8 cellular contexts compared by ENCODE assay signal in genomic region chr9:129139233-129139992, GRCh38. TPM values are rescaled to one million over a fixed set of nuclear protein-coding genes. Genes with fewer than 3 reads are reported as not detected.
DNase-seq lines count a peak whose midpoint lies in the region; TF ChIP-seq lines count a peak whose summit lies in the region.

No MANE protein-coding gene starts in this region.

- peak overlapping the region; percentile 90 for H3K27ac ChIP-seq in CD4-positive, alpha-beta memory T cell (ENCODE audit: low read depth, low read length)
- H3K27ac ChIP-seq in GM23248 (peak overlapping the region; percentile 100), trophoblast cell (ENCODE audit: low read depth, low read length) (peak overlapping the region; percentile 98), transverse colon (peak overlapping the region; percentile 99 to 100 (median 100))

- H3K4me3 ChIP-seq in CD4-positive, alpha-beta memory T cell (ENCODE audit: low read length in 2 of 2): peak overlapping the region; percentile 78 to 82
- H3K4me3 ChIP-seq in GM23248: peak overlapping the region; percentile 69
- no peak overlapping the region for H3K4me3 ChIP-seq in trophoblast cell (ENCODE audit: low read depth, low read length)
- H3K4me3 ChIP-seq in transverse colon: peak overlapping the region; percentile 11 to 46 (median 25)

- H3K14ac ChIP-seq in trophoblast cell (ENCODE audit: low read length): peak overlapping the region; percentile 100

- H3K9me3 Mint-ChIP-seq in CD4-positive, alpha-beta memory T cell: no peaks in the 10 kb centered on the region

- H3K79me2 ChIP-seq in GM23248 (ENCODE audit: insufficient read depth): peaks cover 26% of the 10 kb centered on the region
- H3K79me2 ChIP-seq in trophoblast cell (ENCODE audit: control insufficient read depth, insufficient read depth, low read length, poor library complexity): peaks cover 24% of the 10 kb centered on the region

- peak overlapping the region; percentile 97 for H3K4me2 ChIP-seq in GM23248 (ENCODE audit: unreplicated experiment)
- H3K4me2 ChIP-seq in trophoblast cell (ENCODE audit: low read length): peak overlapping the region; percentile 49

- no peaks in the 10 kb centered on the region for H3K9me3 ChIP-seq in CD4-positive, alpha-beta memory T cell (ENCODE audit: control insufficient read depth in 1 of 2, low read length in 2 of 2)
- H3K9me3 ChIP-seq in GM23248 (ENCODE audit: low read depth) (no peaks in the 10 kb centered on the region), trophoblast cell (ENCODE audit: insufficient read depth, low read depth, low read length) (no peaks in the 10 kb centered on the region), transverse colon (no peaks in the 10 kb centered on the region)

- no peak for TF ChIP-seq EP300 in transverse colon (IDR thresholded peaks at IDR 0.05; ENCODE audit: low read depth)

- H3K36me3 ChIP-seq in CD4-positive, alpha-beta memory T cell (ENCODE audit: insufficient read depth, low read length): peaks cover 32% of the 10 kb centered on the region
- no peaks in the 10 kb centered on the region for H3K36me3 ChIP-seq in GM23248 (ENCODE audit: low read depth)
- peaks cover 36 to 44% of the 10 kb centered on the region in 2 experiments for H3K36me3 ChIP-seq in trophoblast cell (ENCODE audit: control insufficient read depth in 1 of 2, insufficient read depth in 2 of 2, low read length in 2 of 2)
- no peaks in the 10 kb centered on the region for H3K36me3 ChIP-seq in transverse colon

- TF ChIP-seq CTCF in transverse colon (IDR thresholded peaks at IDR 0.05): peak; percentile 89 to 99 (median 95)

- H3K9ac ChIP-seq in GM23248 (peak overlapping the region; percentile 91), trophoblast cell (ENCODE audit: low read length) (peak overlapping the region; percentile 72)

- H4K91ac ChIP-seq in trophoblast cell (ENCODE audit: low read depth, low read length): peak overlapping the region; percentile 100

- CTCF ChIA-PET in CD4-positive, alpha-beta memory T cell (lab: Charles Lee; ENCODE audit: partially characterized antibody): interaction anchor here (0.8 to 10.5 kb wide), 36 partner anchors 9 to 679 kb away, joined by 3 to 151 read pairs (median 4); partner anchors contain the start of genes C9orf50, DOLPP1, IER5L and NTMT1

- 0 to 1% methylated on average over 13 of the region's 13 CpGs for WGBS in GM23248 (ENCODE audit: low coverage in 1 of 2, low lambda C conversion rate in 2 of 2, missing lambda C conversion rate in 2 of 2), 2 experiments
- no CpG with 5 or more reads among the region's 13 CpGs for WGBS in trophoblast cell (ENCODE audit: extremely low coverage, insufficient coverage, insufficient read length)
- 0 to 4% methylated on average over 2 to 13 of the region's 13 CpGs for WGBS in transverse colon (ENCODE audit: low coverage in 1 of 2), 2 donors

- peak overlapping the region; percentile 98 for H4K12ac ChIP-seq in trophoblast cell (ENCODE audit: low read depth, low read length)

- H2BK5ac ChIP-seq in trophoblast cell (ENCODE audit: low read depth, low read length, poor library complexity): peak overlapping the region; percentile 100

- peak overlapping the region; percentile 90 to 99 (median 92) for H3K27ac Mint-ChIP-seq in CD4-positive, alpha-beta memory T cell

- peak overlapping the region; percentile 100 for H3K18ac ChIP-seq in trophoblast cell (ENCODE audit: low read length)

- no peak overlapping the region for H3K23ac ChIP-seq in trophoblast cell (ENCODE audit: low read length)

- in situ Hi-C loops in GM23248 (cut with MboI) (loop anchor here (10.0 kb wide), 1 partner anchor 645 kb away; no protein-coding TSS in a partner anchor), transverse colon (cut with MboI; ENCODE audit: low pct_ligation_motif_present in 1 of 4, low pct_unique_long_range_greater_than_20kb in 1 of 4, low sequenced_read_pairs in 3 of 4) (loop anchor here (5.0 to 25.0 kb wide), 5 partner anchors 473 to 648 kb away; no protein-coding TSS in a partner anchor)

- no peaks in the 10 kb centered on the region for H3K27me3 Mint-ChIP-seq in CD4-positive, alpha-beta memory T cell

- H3K9me2 ChIP-seq in GM23248 (ENCODE audit: insufficient read depth): no peaks in the 10 kb centered on the region

- peak; percentile 78 to 83 (median 80) for DNase-seq in CD4-positive, alpha-beta memory T cell
- DNase-seq in GM23248: peak; percentile 88
- peak; percentile 75 for DNase-seq in NCI-H1105 treated with DMSO at 0.1 percent for 48 hours (lab: John Stamatoyannopoulos, UW)
- DNase-seq in SKM-1 treated with dmso at 0.1 percent for 144 hours (lab: John Stamatoyannopoulos, UW; ENCODE audit: unreplicated experiment): peak; percentile 79
- peak; percentile 56 for DNase-seq in activated naive CD8-positive, alpha-beta T cell treated with anti-CD3 and anti-CD28 coated beads, Interleukin-2, amount 50 U/mL, for 16 hours (ENCODE audit: low read depth, low spot score)
- peak; percentile 87 for DNase-seq in cardiac septum (ENCODE audit: low spot score)
- DNase-seq in trophoblast cell: peak; percentile 81 to 93
- peak; percentile 85 for DNase-seq in transverse colon

- peaks cover 24% of the 10 kb centered on the region for H3F3A ChIP-seq in GM23248 (ENCODE audit: insufficient read depth)

- peaks cover 38% of the 10 kb centered on the region for H3K4me1 ChIP-seq in CD4-positive, alpha-beta memory T cell (ENCODE audit: insufficient read depth, low read length)
- H3K4me1 ChIP-seq in GM23248 (ENCODE audit: insufficient read depth) (peaks cover 55% of the 10 kb centered on the region), trophoblast cell (ENCODE audit: control insufficient read depth in 1 of 2, insufficient read depth in 2 of 2, low read length in 2 of 2) (peaks cover 43 to 48% of the 10 kb centered on the region in 2 experiments), transverse colon (peaks cover 37 to 65% (median 56%) of the 10 kb centered on the region in 4 donors)

- POLR2A ChIA-PET in CD4-positive, alpha-beta memory T cell (lab: Charles Lee; ENCODE audit: partially characterized antibody): interaction anchor here (0.6 to 6.0 kb wide), 18 partner anchors 8 to 653 kb away, joined by 3 to 85 read pairs (median 5); partner anchors contain the start of genes CRAT, DOLPP1, IER5L and NTMT1

- H3K4me1 Mint-ChIP-seq in CD4-positive, alpha-beta memory T cell: peaks cover 15 to 37% (median 29%) of the 10 kb centered on the region in 4 donors

- TF ChIP-seq POLR2A in transverse colon (IDR thresholded peaks at IDR 0.05): no peak

- peak overlapping the region; percentile 86 to 95 (median 90) for H3K4me3 Mint-ChIP-seq in CD4-positive, alpha-beta memory T cell

- no peaks in the 10 kb centered on the region for H3K27me3 ChIP-seq in CD4-positive, alpha-beta memory T cell (ENCODE audit: insufficient read depth, low read length)
- H3K27me3 ChIP-seq in GM23248 (replicated peaks; ENCODE audit: insufficient read depth) (no peaks in the 10 kb centered on the region), trophoblast cell (ENCODE audit: insufficient read depth, low read length) (no peaks in the 10 kb centered on the region), transverse colon (no peaks in the 10 kb centered on the region)

- H2AFZ ChIP-seq in GM23248 (peak overlapping the region; percentile 66), trophoblast cell (ENCODE audit: insufficient read depth, low read length, poor library complexity) (peak overlapping the region; percentile 97)

- H2AK5ac ChIP-seq in trophoblast cell (ENCODE audit: low read length): peak overlapping the region; percentile 100

- peaks cover 19 to 42% of the 10 kb centered on the region in 2 donors for H3K36me3 Mint-ChIP-seq in CD4-positive, alpha-beta memory T cell

- H3K79me1 ChIP-seq in trophoblast cell (ENCODE audit: low read length): peaks cover 44% of the 10 kb centered on the region

- H2BK12ac ChIP-seq in trophoblast cell (ENCODE audit: low read length): peak overlapping the region; percentile 100

- H4K20me1 ChIP-seq in GM23248 (ENCODE audit: insufficient read depth): no peaks in the 10 kb centered on the region

- peak overlapping the region; percentile 98 for H3K4ac ChIP-seq in trophoblast cell (ENCODE audit: low read depth, low read length)

- intact Hi-C loops in CD4-positive, alpha-beta memory T cell (cut with micrococcal nuclease): loop anchor here (1.0 to 2.0 kb wide), 7 partner anchors 8 to 644 kb away; partner anchors contain the start of genes CRAT and PTPA
- intact Hi-C loops in cardiac septum (cut with DNase I) (loop anchor here (1.0 kb wide), 1 partner anchor 471 kb away; no protein-coding TSS in a partner anchor), transverse colon (cut with DNase I; ENCODE audit: low total_unique reads) (loop anchor here (1.0 to 10.0 kb wide), 2 partner anchors 471 to 645 kb away; no protein-coding TSS in a partner anchor)

- peak overlapping the region; percentile 100 for H2BK120ac ChIP-seq in trophoblast cell (ENCODE audit: insufficient read depth, low read length, poor library complexity)

- peak overlapping the region; percentile 100 for H4K8ac ChIP-seq in trophoblast cell (ENCODE audit: low read depth, low read length)

RNA-seq across cellular contexts. Expression of gene PTPA, which starts 28.2 kb away (rescaled TPM):
- total RNA-seq in CD4-positive, alpha-beta memory T cell: 10 to 100 TPM; 49.0 to 51.3 TPM
- 10 to 100 TPM; 10.8 to 14.1 TPM for polyA plus RNA-seq in CD4-positive, alpha-beta memory T cell
- 96.9 and 113 TPM in 2 replicates for total RNA-seq in GM23248 (2014; rRNA removed; shearing (Covaris generic))
- polyA plus RNA-seq in GM23248 (2016; fragmentation: Nextera tagmentation; extraction: Ambion mirVana): 59.9 and 60.8 TPM in 2 replicates
- total RNA-seq in cardiac septum: 204 TPM
- 62.5 and 63.2 TPM in 2 replicates for polyA plus RNA-seq in trophoblast cell (2013)
- total RNA-seq in transverse colon: 100 to 1,000 TPM in 1 of 4 donors, 10 to 100 TPM in 3; 37.4 to 241 (median 66.5) TPM

RNA-seq across cellular contexts. Expression of gene CRAT, which starts 28.8 kb away (rescaled TPM):
- 10 to 100 TPM; 11.2 to 12.4 TPM for total RNA-seq in CD4-positive, alpha-beta memory T cell
- polyA plus RNA-seq in CD4-positive, alpha-beta memory T cell: 10 to 100 TPM in 1 of 2 donors, 1 to 10 TPM in 1; 8.7 to 21.0 TPM
- total RNA-seq in GM23248 (2014; rRNA removed; shearing (Covaris generic)): 51.5 and 55.4 TPM in 2 replicates
- 61.4 and 66.0 TPM in 2 replicates for polyA plus RNA-seq in GM23248 (2016; fragmentation: Nextera tagmentation; extraction: Ambion mirVana)
- 68.1 TPM for total RNA-seq in cardiac septum
- 13.3 and 13.9 TPM in 2 replicates for polyA plus RNA-seq in trophoblast cell (2013)
- 100 to 1,000 TPM; 124 to 161 (median 136) TPM for total RNA-seq in transverse colon

RNA-seq across cellular contexts. Expression of gene IER5L, which starts 38.6 kb away (rescaled TPM):
- total RNA-seq in CD4-positive, alpha-beta memory T cell: 1 to 10 TPM; 3.1 to 3.6 TPM
- under 1 TPM; 0.07 to 0.08 TPM for polyA plus RNA-seq in CD4-positive, alpha-beta memory T cell
- total RNA-seq in GM23248 (2014; rRNA removed; shearing (Covaris generic)): 69.4 and 81.7 TPM in 2 replicates
- 4.0 and 4.3 TPM in 2 replicates for polyA plus RNA-seq in GM23248 (2016; fragmentation: Nextera tagmentation; extraction: Ambion mirVana)
- total RNA-seq in cardiac septum (12.6 TPM), transverse colon (1 to 10 TPM; 1.8 to 6.5 (median 5.2) TPM)
- 63.3 and 64.2 TPM in 2 replicates for polyA plus RNA-seq in trophoblast cell (2013)

RNA-seq across cellular contexts. Expression of gene DOLPP1, which starts 58.5 kb away (rescaled TPM):
- total RNA-seq in CD4-positive, alpha-beta memory T cell: 10 to 100 TPM; 11.4 to 13.0 TPM
- 10 to 100 TPM; 10.1 to 12.8 TPM for polyA plus RNA-seq in CD4-positive, alpha-beta memory T cell
- total RNA-seq in GM23248 (2014; rRNA removed; shearing (Covaris generic)): 11.5 and 11.6 TPM in 2 replicates
- polyA plus RNA-seq in GM23248 (2016; fragmentation: Nextera tagmentation; extraction: Ambion mirVana): 12.8 and 13.7 TPM in 2 replicates
- total RNA-seq in cardiac septum: 4.8 TPM
- 25.6 and 29.1 TPM in 2 replicates for polyA plus RNA-seq in trophoblast cell (2013)
- total RNA-seq in transverse colon: 10 to 100 TPM; 15.7 to 52.4 (median 38.2) TPM
